8 cellular contexts compared by ENCODE assay signal in the genomic region with DNA sequence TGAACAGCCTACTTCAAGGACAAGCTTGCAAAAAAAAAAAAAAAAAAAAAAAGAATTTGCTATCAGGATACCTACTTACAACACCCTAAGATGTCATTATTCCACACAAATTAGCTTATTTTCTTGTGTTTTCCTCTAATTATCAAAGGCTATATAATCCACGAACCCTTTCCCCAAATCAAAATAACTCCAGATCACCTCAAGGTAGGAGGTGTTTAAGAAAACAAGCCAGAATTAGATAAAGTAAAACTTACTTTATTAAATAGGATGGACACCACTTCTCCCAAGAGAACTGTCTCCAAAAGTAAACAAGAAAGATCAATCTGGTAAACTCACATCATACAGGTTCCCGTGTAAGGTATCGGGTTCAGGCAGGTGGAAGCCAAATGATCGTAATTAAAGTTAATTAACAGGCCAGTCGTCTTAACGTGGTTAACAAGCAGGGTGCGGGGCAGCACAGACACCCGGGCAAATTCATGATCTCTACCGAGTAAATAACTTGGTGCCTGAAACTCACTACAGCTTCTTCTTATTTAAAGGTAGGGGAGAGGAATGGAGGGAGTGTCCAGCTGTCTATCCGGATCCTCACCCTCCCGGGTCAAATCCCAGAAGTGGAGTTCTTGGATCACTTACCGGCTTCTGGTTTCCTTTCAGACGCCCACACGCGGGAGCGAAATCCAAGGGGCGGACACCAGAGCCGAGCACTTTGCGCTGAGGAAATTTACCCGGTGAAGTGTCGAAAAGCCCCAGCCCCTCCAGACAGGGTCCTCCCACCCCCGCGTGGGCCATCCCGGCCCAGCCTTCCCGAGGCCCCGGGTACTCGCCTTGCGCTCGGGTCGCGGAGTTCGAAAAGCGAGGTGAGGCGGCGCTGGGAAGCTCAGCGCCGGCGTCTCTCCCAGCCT. TPM values are rescaled to one million over a fixed set of nuclear protein-coding genes. Genes with fewer than 3 reads are reported as not detected.
A peak's percentile ranks its signal among the peaks of the same experiment; 100 is the strongest.
DNase-seq lines count a peak whose midpoint lies in the region; ATAC-seq and TF ChIP-seq lines count a peak whose summit lies in the region.

No MANE protein-coding gene starts in this region.

- H3K27me3 Mint-ChIP-seq in brain = peaks cover 30% of the 10 kb centered on the region

- no peak for TF ChIP-seq CTCF in brain (conservative IDR thresholded peaks at IDR 0.05)

- ATAC-seq in GM19035 (IDR thresholded peaks at IDR 0.05; ENCODE audit: unreplicated experiment) = peak; percentile 33
- ATAC-seq in HG03342 (IDR thresholded peaks at IDR 0.05; ENCODE audit: unreplicated experiment) = peak; percentile 26

- peak; percentile 59 for DNase-seq in ACHN
- DNase-seq in SK-N-DZ (ENCODE audit: low spot score) = peak; percentile 11
- DNase-seq in islet precursor cell = peak; percentile 78
- DNase-seq in stimulated activated CD4-positive, alpha-beta T cell treated with anti-CD3 and anti-CD28 coated beads, Interleukin-12 subunit alpha, Interleukin-12 subunit beta, amount 100 ng/mL, for 4 hours = peak; percentile 39
- no peak for DNase-seq in dedifferentiated amniotic fluid mesenchymal stem cell (ENCODE audit: extremely low spot score)

- peak overlapping the region; percentile 82 to 90 (median 88) for H3K4me3 Mint-ChIP-seq in brain

- in situ Hi-C loops in ACHN (cut with HindIII; ENCODE audit: low pct_ligation_motif_present, low pct_unique_long_range_greater_than_20kb, low sequenced_read_pairs) = no loop called here

- peak overlapping the region in 4 of 5 experiments; percentile 75 to 98 (median 86) for H3K27ac Mint-ChIP-seq in brain

- H3K9me3 Mint-ChIP-seq in brain = no peaks in the 10 kb centered on the region

- H3K4me1 Mint-ChIP-seq in brain = peaks cover 17% of the 10 kb centered on the region

- no peaks in the 10 kb centered on the region for H3K36me3 Mint-ChIP-seq in brain

RNA-seq across cellular contexts. Expression of a gene that starts 0.7 kb away (rescaled TPM):
- 0.13 TPM in 1 of 2 replicates, not detected in the other for polyA plus RNA-seq in SK-N-DZ (2014; cell fraction: cytosol; rRNA removed)
- polyA plus RNA-seq in SK-N-DZ (2014; cell fraction: nucleus; rRNA removed) = 0.01 and 0.23 TPM in 2 replicates
- polyA plus RNA-seq in brain (ENCODE audit: insufficient read depth, low read depth, low replicate concordance) = 2.2 TPM

RNA-seq across cellular contexts. Expression of a gene that starts 37.8 kb away (rescaled TPM):
- polyA plus RNA-seq in SK-N-DZ (2014; cell fraction: cytosol; rRNA removed) = not detected in 2 replicates
- not detected in 2 replicates for polyA plus RNA-seq in SK-N-DZ (2014; cell fraction: nucleus; rRNA removed)
- polyA plus RNA-seq in brain (ENCODE audit: insufficient read depth, low read depth, low replicate concordance) = 0.12 TPM
